22 cellular contexts compared by ENCODE assay signal in genomic region chr1:201819346-201819745, GRCh38. TPM values are rescaled to one million over a fixed set of nuclear protein-coding genes. Genes with fewer than 3 reads are reported as not detected.
DNase-seq lines count a peak whose midpoint lies in the region; ATAC-seq and TF ChIP-seq lines count a peak whose summit lies in the region.
"Had no signal": no experiment of that assay in that cellular context is flagged by ENCODE, and none has a peak within 500 bp of the region (broad histone marks: within the 10 kb centered on the region; RNA-seq: fewer than 3 reads in every experiment).

No MANE protein-coding gene starts in this region.

- H3K27ac ChIP-seq in osteoblast (ENCODE audit: low read depth, low read length) (peak overlapping the region; percentile 21), Karpas-422 (ENCODE audit: low read length) (no peak overlapping the region)
- H3K27ac ChIP-seq: A549, BLaER1 had no signal

- H4K20me1 ChIP-seq in osteoblast (ENCODE audit: insufficient read depth, low read length): peaks cover 7% of the 10 kb centered on the region
- 0 out of 2 replicates have a peak, but pooled peaks cover 2% of the 10 kb centered on the region for H4K20me1 ChIP-seq in Karpas-422 (ENCODE audit: insufficient read depth, low read depth, low read length)

- no peak overlapping the region for H3K4me3 ChIP-seq in fibroblast of the aortic adventitia (ENCODE audit: low read depth, low read length)
- no peak overlapping the region for H3K4me3 ChIP-seq in osteoblast (ENCODE audit: insufficient read depth, low read length)
- no peak overlapping the region for H3K4me3 ChIP-seq in Karpas-422 (ENCODE audit: low read length)
- H3K4me3 ChIP-seq: A549, BLaER1, HAP-1, K562 had no signal

- H3K4me2 ChIP-seq in osteoblast (ENCODE audit: insufficient read depth, low read length): no peak overlapping the region
- no peak overlapping the region for H3K4me2 ChIP-seq in Karpas-422 (ENCODE audit: low read depth, low read length, poor library complexity, severe bottlenecking)
- H3K4me2 ChIP-seq: A549, BLaER1, SK-N-SH had no signal

- no peaks in the 10 kb centered on the region for H3K9me2 ChIP-seq in Karpas-422 (replicated peaks; ENCODE audit: insufficient read depth, low read length)
- H3K9me2 ChIP-seq: SK-N-SH had no signal

- H3K36me3 ChIP-seq in osteoblast (ENCODE audit: insufficient read depth, low read length) (peaks cover 97% of the 10 kb centered on the region), Karpas-422 (ENCODE audit: insufficient read depth, low read length) (no peaks in the 10 kb centered on the region)

- H2AFZ ChIP-seq in osteoblast (ENCODE audit: low read length): no peak overlapping the region
- no peak overlapping the region for H2AFZ ChIP-seq in Karpas-422 (ENCODE audit: low read length)

- no peaks in the 10 kb centered on the region for H3K27me3 ChIP-seq in osteoblast (ENCODE audit: insufficient read depth, low read length)
- no peaks in the 10 kb centered on the region for H3K27me3 ChIP-seq in Karpas-422 (ENCODE audit: low read length)
- H3K27me3 ChIP-seq: BLaER1 had no signal

- DNase-seq in EL (peak; percentile 41), M059J (ENCODE audit: low read depth) (peak; percentile 28), fibroblast of the aortic adventitia (ENCODE audit: low read depth) (peak; percentile 35), osteoblast (ENCODE audit: insufficient read length, low spot score, missing footprints) (no peak), Karpas-422 (no peak), NCI-H2029 (lab: John Stamatoyannopoulos, UW) (no peak)
- DNase-seq: CD4-positive, alpha-beta memory T cell; DMS153; NCI-H1417; NCI-H187; NCI-H345; NCI-H524 treated with DMSO at 0.1 percent for 48 hours; PC-3; RPMI8226; SHP77 treated with DMSO at 0.1 percent for 48 hours; SK-N-SH had no signal

- TF ChIP-seq CTCF in fibroblast of the aortic adventitia (IDR thresholded peaks at IDR 0.05; ENCODE audit: insufficient read depth, low read length): no peak
- TF ChIP-seq CTCF in osteoblast (IDR thresholded peaks at IDR 0.05; ENCODE audit: extremely low read depth, low read depth, low read length): no peak

- H3K79me2 ChIP-seq in osteoblast (ENCODE audit: insufficient read depth, low read length) (no peaks in the 10 kb centered on the region), Karpas-422 (ENCODE audit: low read length) (no peaks in the 10 kb centered on the region)

- no peak overlapping the region for H3K9ac ChIP-seq in Karpas-422 (ENCODE audit: low read length)
- H3K9ac ChIP-seq: BLaER1, SK-N-SH had no signal

- no peak for ATAC-seq in GM21423 (IDR thresholded peaks at IDR 0.05; ENCODE audit: unreplicated experiment)
- no peak for ATAC-seq in GM21528 (IDR thresholded peaks at IDR 0.05; ENCODE audit: low FRiP score, unreplicated experiment)
- ATAC-seq: A549, K562, PC-3 had no signal

- H3K4me1 ChIP-seq in osteoblast (ENCODE audit: insufficient read depth, low read length): no peaks in the 10 kb centered on the region
- H3K4me1 ChIP-seq in Karpas-422 (ENCODE audit: low read length): no peaks in the 10 kb centered on the region
- H3K4me1 ChIP-seq: A549, BLaER1, HAP-1 had no signal

- H3K9me3 ChIP-seq in osteoblast (ENCODE audit: low read depth, low read length) (no peaks in the 10 kb centered on the region), Karpas-422 (ENCODE audit: low read length) (no peaks in the 10 kb centered on the region)
- H3K9me3 ChIP-seq: A549, BLaER1, HAP-1, SK-N-SH had no signal

RNA-seq across cellular contexts. Expression of gene IPO9, which starts 9.6 kb away (rescaled TPM):
- total RNA-seq in M059J (2014; rRNA removed; shearing (Covaris generic)): 31.3 and 43.9 TPM in 2 replicates
- total RNA-seq in fibroblast of the aortic adventitia (ENCODE audit: low replicate concordance): 14.8 and 29.2 TPM in 2 replicates
- total RNA-seq in osteoblast: 26.1 and 26.8 TPM in 2 replicates
- total RNA-seq in Karpas-422 (2014; rRNA removed; shearing (Covaris generic); ENCODE audit: low replicate concordance): 19.4 and 22.7 TPM in 2 replicates

Comparison
In these comparisons a context has a peak if more than half of its experiments do, and no peak if none do; other contexts are left out.
1. DNase-seq: peak in EL (single experiment), M059J (single experiment) and fibroblast of the aortic adventitia (single experiment); none in osteoblast (single experiment), Karpas-422 (single experiment) and NCI-H2029 (single experiment).